10 cellular contexts compared by ENCODE assay signal in the genomic region with DNA sequence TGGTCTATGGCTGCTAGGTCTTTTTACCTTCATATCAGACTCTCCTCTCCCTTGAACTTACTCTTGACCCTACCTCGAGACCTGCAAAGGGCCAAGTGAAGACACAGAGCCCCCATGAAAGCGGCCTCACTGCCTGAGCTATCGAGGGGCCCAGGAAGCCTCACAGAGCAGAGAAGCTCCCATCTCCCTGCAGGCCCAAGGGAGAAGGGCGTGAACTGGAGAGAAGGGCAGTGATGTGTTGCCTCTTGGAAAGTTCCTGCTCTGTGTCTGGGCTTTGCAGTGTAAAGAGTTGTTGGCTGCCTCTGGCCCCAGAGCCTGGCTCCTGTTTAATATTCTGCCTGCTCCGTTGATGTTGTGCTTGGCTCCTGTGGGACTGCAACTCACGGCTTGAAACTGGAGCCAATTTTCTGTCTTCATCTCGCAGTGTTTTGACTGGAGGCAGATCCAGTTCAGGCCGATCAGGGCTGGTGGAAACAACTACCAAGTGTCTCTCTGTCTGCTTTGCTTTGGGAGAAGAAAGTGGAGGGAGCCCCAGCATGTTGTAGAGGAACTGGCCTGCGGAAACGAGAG. TPM values are rescaled to one million over a fixed set of nuclear protein-coding genes. Genes with fewer than 3 reads are reported as not detected.
DNase-seq lines count a peak whose midpoint lies in the region; ATAC-seq lines count a peak whose summit lies in the region.
"Had no signal": no experiment of that assay in that cellular context is flagged by ENCODE, and none has a peak within 500 bp of the region (broad histone marks: within the 10 kb centered on the region; RNA-seq: fewer than 3 reads in every experiment).

No MANE protein-coding gene starts in this region.

- peak; percentile 80 for DNase-seq in Ammon's horn (ENCODE audit: low spot score)
- DNase-seq in astrocyte of the hippocampus (ENCODE audit: low read depth, low spot score), result peak; percentile 95
- peak; percentile 75 for DNase-seq in left ventricle myocardium superior
- peak; percentile 84 for DNase-seq in posterior vena cava (ENCODE audit: low spot score)
- no peak for DNase-seq in UCSD-AML1 (lab: John Stamatoyannopoulos, UW; ENCODE audit: unreplicated experiment)
- no peak for DNase-seq in HK-2 (ENCODE audit: unreplicated experiment)
- no peak for DNase-seq in effector CD8-positive, alpha-beta T cell (lab: John Stamatoyannopoulos, UW)
- DNase-seq in T-helper 1 cell, result no peak
- DNase-seq: activated CD4-positive, alpha-beta T cell treated with anti-CD3 and anti-CD28 coated beads for 48 hours; NCI-H526 treated with DMSO at 0.1 percent for 48 hours had no signal

- peak; percentile 90 for ATAC-seq in left ventricle myocardium superior

- intact Hi-C loops in left ventricle myocardium superior (cut with micrococcal nuclease), result no loop called here
- intact Hi-C loops in posterior vena cava (cut with DNase I), result loop anchor here (10.0 kb wide), 2 partner anchors 58 to 1992 kb away; a partner anchor contains a TSS

RNA-seq across cellular contexts. Expression of a gene that starts 4.3 kb away (rescaled TPM):
- 4.1 TPM for total RNA-seq in left ventricle myocardium superior
- 1 to 10 TPM; 1.7 to 2.4 TPM for total RNA-seq in posterior vena cava

Comparison
In these comparisons a context has a peak if more than half of its experiments do, and no peak if none do; other contexts are left out.
1. DNase-seq: peak in Ammon's horn (single experiment), astrocyte of the hippocampus (single experiment), left ventricle myocardium superior (single experiment) and posterior vena cava (single experiment); none in UCSD-AML1 (single experiment), HK-2 (single experiment), effector CD8-positive, alpha-beta T cell (single experiment) and T-helper 1 cell (0 of 5).